Comparison of ENCODE assay signal across 8 cellular contexts in the genomic region with DNA sequence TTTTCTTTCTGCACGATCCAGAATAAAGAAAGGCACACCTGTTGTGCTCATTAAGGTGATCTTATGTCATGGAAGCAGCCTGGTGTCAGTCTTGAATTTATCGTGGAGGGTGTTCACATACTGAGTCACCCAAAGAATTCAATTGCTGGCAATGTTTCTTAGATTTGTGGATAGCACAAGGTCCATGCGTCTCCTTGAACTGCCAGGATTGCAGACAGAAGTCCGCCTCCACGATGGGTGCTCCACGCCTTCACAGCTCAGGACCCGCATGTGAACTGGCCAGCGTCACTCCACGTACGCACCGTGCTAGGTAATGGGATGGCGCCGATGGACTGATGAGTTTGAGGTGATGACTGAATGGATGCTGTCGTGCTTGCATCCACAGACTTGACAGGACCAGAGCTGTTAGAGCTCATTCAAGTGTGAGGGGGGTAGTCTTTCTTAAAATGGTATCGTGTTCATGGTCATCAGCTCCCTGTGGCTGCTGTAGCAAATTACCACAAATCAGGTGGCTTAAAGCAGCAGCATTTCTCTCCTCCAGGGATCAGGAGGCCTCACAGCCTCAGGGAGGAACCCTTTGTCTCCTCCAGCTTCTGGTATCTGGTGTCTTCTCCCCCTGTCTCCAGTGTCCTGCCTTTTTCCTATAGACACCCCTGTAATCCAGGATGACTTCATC.
A peak's percentile ranks its signal among the peaks of the same experiment; 100 is the strongest.
DNase-seq lines count a peak whose midpoint lies in the region; ATAC-seq and TF ChIP-seq lines count a peak whose summit lies in the region.

No MANE protein-coding gene starts in this region.

- peaks cover 8% of the 10 kb centered on the region for H3K36me3 ChIP-seq in CD4-positive, alpha-beta memory T cell (ENCODE audit: insufficient read depth, low read length)
- peaks cover 18% of the 10 kb centered on the region for H3K36me3 ChIP-seq in SJSA1
- peaks cover 15% of the 10 kb centered on the region for H3K36me3 ChIP-seq in fibroblast of lung (ENCODE audit: control insufficient read depth, insufficient read depth, low read length)

- peak overlapping the region in 5 of 7 donors; percentile 53 to 80 (median 70) for H3K27ac Mint-ChIP-seq in CD4-positive, alpha-beta memory T cell

- peaks cover 18 to 39% of the 10 kb centered on the region in 2 donors for H3K36me3 Mint-ChIP-seq in CD4-positive, alpha-beta memory T cell

- H3K27ac ChIP-seq in CD4-positive, alpha-beta memory T cell (ENCODE audit: low read depth, low read length), result no peak overlapping the region
- peak overlapping the region; percentile 55 for H3K27ac ChIP-seq in SJSA1
- H3K27ac ChIP-seq in fibroblast of lung (ENCODE audit: insufficient read depth, low read length), result peak overlapping the region; percentile 44

- no peak for ATAC-seq in sciatic nerve

- no peak for DNase-seq in CD4-positive, alpha-beta memory T cell
- DNase-seq in SJSA1 (ENCODE audit: low read depth in 1 of 2, low spot score in 2 of 2) (no peak), fibroblast of lung (ENCODE audit: low read depth in 2 of 2) (peak; percentile 19 to 78), sciatic nerve (ENCODE audit: low spot score) (peak; percentile 53), NK-92 (lab: John Stamatoyannopoulos, UW; ENCODE audit: unreplicated experiment) (no peak), NCI-H524 treated with DMSO at 0.1 percent for 48 hours (lab: John Stamatoyannopoulos, UW) (no peak), GM19240 (ENCODE audit: insufficient read length, low spot score) (no peak)
- no peak for DNase-seq in stimulated activated CD4-positive, alpha-beta T cell treated with anti-CD3 and anti-CD28 coated beads, Interleukin-12 subunit alpha, Interleukin-12 subunit beta, amount 100 ng/mL, for 4 hours

- POLR2A ChIA-PET in CD4-positive, alpha-beta memory T cell (lab: Charles Lee; ENCODE audit: partially characterized antibody), result interaction anchor here (0.5 kb wide), 1 partner anchor 318 kb away, joined by 3 read pairs; no protein-coding TSS in a partner anchor

- no peaks in the 10 kb centered on the region for H3K27me3 ChIP-seq in CD4-positive, alpha-beta memory T cell (ENCODE audit: insufficient read depth, low read length)
- no peaks in the 10 kb centered on the region for H3K27me3 ChIP-seq in SJSA1 (replicated peaks)
- no peaks in the 10 kb centered on the region for H3K27me3 ChIP-seq in fibroblast of lung (ENCODE audit: control insufficient read depth, insufficient read depth, low read length)

- H4K20me1 ChIP-seq in fibroblast of lung (ENCODE audit: control insufficient read depth, extremely low read depth, insufficient read depth, low read length), result no peaks in the 10 kb centered on the region

- intact Hi-C loops in CD4-positive, alpha-beta memory T cell (cut with micrococcal nuclease), result loop anchor here (5.0 kb wide), 2 partner anchors 66 to 299 kb away; a partner anchor contains a TSS
- intact Hi-C loops in sciatic nerve (cut with DNase I), result no loop called here

- no peak for TF ChIP-seq CTCF in fibroblast of lung (conservative IDR thresholded peaks at IDR 0.05 in 1 of 2, IDR thresholded peaks at IDR 0.05 in 1 of 2; ENCODE audit: low read depth in 1 of 2, low read length in 2 of 2)

- peaks cover 0 to 2% of the 10 kb centered on the region in 2 donors for H3K27me3 Mint-ChIP-seq in CD4-positive, alpha-beta memory T cell

- no peak overlapping the region for H3K4me2 ChIP-seq in fibroblast of lung (ENCODE audit: extremely low read depth, insufficient read depth, low read length)

- CTCF ChIA-PET in CD4-positive, alpha-beta memory T cell (lab: Charles Lee; ENCODE audit: partially characterized antibody), result interaction anchor here (0.8 to 2.8 kb wide), 7 partner anchors 13 to 113 kb away, joined by 3 to 11 read pairs (median 3); no protein-coding TSS in a partner anchor

- H3K9me3 ChIP-seq in CD4-positive, alpha-beta memory T cell (ENCODE audit: control insufficient read depth in 1 of 2, low read length in 2 of 2), result no peaks in the 10 kb centered on the region
- no peaks in the 10 kb centered on the region for H3K9me3 ChIP-seq in SJSA1 (replicated peaks)
- H3K9me3 ChIP-seq in fibroblast of lung (ENCODE audit: control insufficient read depth, insufficient read depth, low read depth, low read length), result no peaks in the 10 kb centered on the region

- H3K4me3 Mint-ChIP-seq in CD4-positive, alpha-beta memory T cell, result peak overlapping the region in 2 of 8 donors; percentile 1 to 19

- peaks cover 0 to 1% (median 0%) of the 10 kb centered on the region in 8 donors for H3K9me3 Mint-ChIP-seq in CD4-positive, alpha-beta memory T cell

- no peaks in the 10 kb centered on the region for H3K79me2 ChIP-seq in fibroblast of lung (ENCODE audit: control insufficient read depth, insufficient read depth, low read length)

- no peak overlapping the region for H2AFZ ChIP-seq in fibroblast of lung (ENCODE audit: low read length)

- no peak overlapping the region for H3K9ac ChIP-seq in fibroblast of lung (ENCODE audit: insufficient read depth, low read length)

- peaks cover 25% of the 10 kb centered on the region for H3K4me1 ChIP-seq in CD4-positive, alpha-beta memory T cell (ENCODE audit: insufficient read depth, low read length)
- peaks cover 27% of the 10 kb centered on the region for H3K4me1 ChIP-seq in SJSA1 (replicated peaks)
- H3K4me1 ChIP-seq in fibroblast of lung (ENCODE audit: control insufficient read depth, extremely low read depth, insufficient read depth, low read length), result peaks cover 9% of the 10 kb centered on the region

- no peak overlapping the region for H3K4me3 ChIP-seq in CD4-positive, alpha-beta memory T cell (ENCODE audit: low read length in 2 of 2)
- H3K4me3 ChIP-seq in SJSA1 (no peak overlapping the region), fibroblast of lung (replicated peaks in 1 of 4; ENCODE audit: control extremely low read depth in 1 of 4, insufficient read depth in 1 of 4, low read depth in 3 of 4, low read length in 4 of 4) (no peak overlapping the region)

- peaks cover 13 to 28% (median 20%) of the 10 kb centered on the region in 4 donors for H3K4me1 Mint-ChIP-seq in CD4-positive, alpha-beta memory T cell

Comparison
In these comparisons a context has a peak if more than half of its experiments do, and no peak if none do; other contexts are left out.
1. DNase-seq: peak in fibroblast of lung (2 of 2) and sciatic nerve (single experiment); none in CD4-positive, alpha-beta memory T cell (0 of 5), SJSA1 (0 of 2), stimulated activated CD4-positive, alpha-beta T cell treated with anti-CD3 and anti-CD28 coated beads, Interleukin-12 subunit alpha, Interleukin-12 subunit beta, amount 100 ng/mL, for 4 hours (single experiment), NK-92 (single experiment), NCI-H524 treated with DMSO at 0.1 percent for 48 hours (single experiment) and GM19240 (single experiment).